ENCODE assay signal across 18 cellular contexts in genomic region chr16:9870962-9871361, GRCh38.
DNase-seq lines count a peak whose midpoint lies in the region; FAIRE-seq and TF ChIP-seq lines count a peak whose summit lies in the region.
"Had no signal": no experiment of that assay in that cellular context is flagged by ENCODE, and none has a peak within 500 bp of the region (broad histone marks: within the 10 kb centered on the region; RNA-seq: fewer than 3 reads in every experiment).

No MANE protein-coding gene starts in this region.

- no peak for FAIRE-seq in bronchial epithelial cell (lab: Jason Lieb, UNC)
- FAIRE-seq: GM12878, GM19239, H1, HepG2, HTR-8/SVneo had no signal

- no peaks in the 10 kb centered on the region for H3K36me3 ChIP-seq in bronchial epithelial cell (ENCODE audit: control insufficient read depth, insufficient read depth, low read length)
- H3K36me3 ChIP-seq: BLaER1 treated with 17β-estradiol and CSF1 and Interleukin-3, amounts not matched to agents 10 nM and 100 nM; HAP-1 had no signal

- TF ChIP-seq CTCF in bronchial epithelial cell (IDR thresholded peaks at IDR 0.05; ENCODE audit: insufficient read depth, low read length, severe bottlenecking): no peak

- DNase-seq in NCI-H748 (lab: John Stamatoyannopoulos, UW; ENCODE audit: unreplicated experiment): peak; percentile 30
- no peak for DNase-seq in NCI-H748 treated with DMSO at 0.1 percent for 48 hours (lab: John Stamatoyannopoulos, UW)
- DNase-seq in bronchial epithelial cell (ENCODE audit: low read depth): peak; percentile 77
- peak in 37 of 42 donors; percentile 12 to 80 (median 47) for DNase-seq in head of caudate nucleus
- peak; percentile 29 for DNase-seq in putamen (ENCODE audit: low spot score)
- no peak for DNase-seq in NCI-H524 (lab: John Stamatoyannopoulos, UW)
- no peak for DNase-seq in erythroblast (lab: John Stamatoyannopoulos, UW)
- DNase-seq in AG08395 (ENCODE audit: low spot score): no peak
- DNase-seq: CD4-positive, CD25-positive, alpha-beta regulatory T cell; DMS79; HFFc6 had no signal

- intact Hi-C loops in head of caudate nucleus (cut with DNase I): no loop called here

- no peak overlapping the region for H3K4me3 ChIP-seq in bronchial epithelial cell (ENCODE audit: low read depth, low read length)
- H3K4me3 ChIP-seq: BLaER1 treated with 17β-estradiol and CSF1 and Interleukin-3, amounts not matched to agents 10 nM and 100 nM; GM12878; HAP-1 had no signal

- TF ChIP-seq POLR2A in erythroblast (IDR thresholded peaks at IDR 0.05; ENCODE audit: low read length): no peak

- H3K27me3 ChIP-seq in bronchial epithelial cell (ENCODE audit: control insufficient read depth, insufficient read depth, low read length): no peaks in the 10 kb centered on the region
- H3K27me3 ChIP-seq: BLaER1 treated with 17β-estradiol and CSF1 and Interleukin-3, amounts not matched to agents 10 nM and 100 nM had no signal

Comparison
In these comparisons a context has a peak if more than half of its experiments do, and no peak if none do; other contexts are left out.
1. DNase-seq: peak in NCI-H748 (single experiment), bronchial epithelial cell (single experiment), head of caudate nucleus (37 of 42) and putamen (single experiment); none in NCI-H748 treated with DMSO at 0.1 percent for 48 hours (single experiment), NCI-H524 (0 of 2), erythroblast (0 of 2) and AG08395 (single experiment).